7 cellular contexts compared by ENCODE assay signal in the genomic region with DNA sequence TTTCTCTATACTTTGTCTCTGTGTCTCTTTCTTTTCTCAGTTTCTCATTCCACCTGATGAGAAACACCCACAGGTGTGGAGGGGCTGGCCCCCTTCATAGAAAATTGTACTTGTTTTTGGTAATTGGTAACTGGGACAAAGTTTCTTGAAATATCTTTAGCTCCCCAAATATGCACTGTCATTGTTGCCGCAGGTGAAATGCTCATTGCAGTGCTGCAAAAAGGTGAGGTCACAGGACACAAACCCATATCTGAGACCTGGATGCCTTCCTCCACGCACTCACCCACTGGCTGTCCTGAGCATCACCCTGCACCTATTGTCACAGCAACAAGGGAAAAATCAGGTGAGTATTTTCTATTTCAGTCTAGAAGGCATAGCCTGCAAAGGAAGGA.
DNase-seq lines count a peak whose midpoint lies in the region; ATAC-seq, FAIRE-seq and TF ChIP-seq lines count a peak whose summit lies in the region.
"Not testable (repeated sequence)": the region's sequence is repeated elsewhere in the genome, so short reads cannot be mapped to it uniquely, and the experiment has no call there.

No MANE protein-coding gene starts in this region.

- intact Hi-C loops in Caco-2 (cut with micrococcal nuclease; ENCODE audit: unreplicated experiment) (loop anchor here (2.0 to 10.0 kb wide), 4 partner anchors 122 to 376 kb away; no protein-coding TSS in a partner anchor), HepG2 (cut with micrococcal nuclease; ENCODE audit: unreplicated experiment) (loop anchor here (10.0 kb wide), 1 partner anchor 378 kb away; the partner anchor contains the start of gene ZNF782)

- H3K36me3 ChIP-seq in Caco-2 (ENCODE audit: control insufficient read depth, insufficient read depth, low read length); HUES64 (ENCODE audit: insufficient read depth, low read length); WERI-Rb-1; endodermal cell (ENCODE audit: control insufficient read depth, insufficient read depth, low read length); HepG2 (replicated peaks in 1 of 2; ENCODE audit: control insufficient read depth in 1 of 2, insufficient read depth in 2 of 2, low read length in 2 of 2); trophoblast cell (ENCODE audit: control insufficient read depth in 1 of 2, insufficient read depth in 2 of 2, low read length in 2 of 2): not testable (repeated sequence)

- BruUV-seq in Caco-2 (replicated peaks; lab: Mats Ljungman, UMichigan): TSS peak; percentile 66
- BruUV-seq in HepG2 (replicated peaks; lab: Mats Ljungman, UMichigan): not testable (repeated sequence)

- H3K18ac ChIP-seq in H9 (ENCODE audit: insufficient read length, low read depth, low read length); trophoblast cell (ENCODE audit: low read length): not testable (repeated sequence)

- peak overlapping the region; percentile 71 for H3K4me3 Mint-ChIP-seq in Caco-2 (ENCODE audit: unreplicated experiment)
- peak overlapping the region in 1 of 2 experiments; percentile 65; a peak in 1 of 5 replicates for H3K4me3 Mint-ChIP-seq in H9
- H3K4me3 Mint-ChIP-seq in endodermal cell: peak overlapping the region; percentile 46

- CTCF ChIA-PET in Caco-2 (lab: Charles Lee); HepG2 (lab: Yijun Ruan, JAX; ENCODE audit: low intra/inter-chr PET ratio, low total read pairs): not testable (repeated sequence)

- H2BK12ac ChIP-seq in H9 (ENCODE audit: insufficient read length, low read depth, low read length); trophoblast cell (ENCODE audit: low read length): not testable (repeated sequence)

- H3K56ac ChIP-seq in H9 (ENCODE audit: insufficient read length, low read depth, low read length): not testable (repeated sequence)

- not testable (repeated sequence) for H3K23ac ChIP-seq in H9 (ENCODE audit: insufficient read length, low read depth, low read length); trophoblast cell (ENCODE audit: low read length)

- peaks cover 17% of the 10 kb centered on the region for H3K36me3 Mint-ChIP-seq in Caco-2 (ENCODE audit: insufficient read depth, unreplicated experiment)
- H3K36me3 Mint-ChIP-seq in H9 (ENCODE audit: insufficient read depth in 1 of 3, low read depth in 3 of 3): peaks cover 36 to 44% (median 42%) of the 10 kb centered on the region in 3 experiments
- peaks cover 35% of the 10 kb centered on the region for H3K36me3 Mint-ChIP-seq in endodermal cell (ENCODE audit: low read depth)

- H3K27me3 ChIP-seq in Caco-2 (replicated peaks; ENCODE audit: control insufficient read depth, insufficient read depth, low read length); H9 (ENCODE audit: insufficient read depth, low read length); HUES64 (ENCODE audit: insufficient read depth, low read length); WERI-Rb-1 (ENCODE audit: insufficient read depth, low read depth, severe bottlenecking); endodermal cell (ENCODE audit: control insufficient read depth, insufficient read depth, low read length, poor library complexity, severe bottlenecking); HepG2 (ENCODE audit: control insufficient read depth in 1 of 2, insufficient read depth in 2 of 2, low read length in 2 of 2); trophoblast cell (ENCODE audit: insufficient read depth, low read length): not testable (repeated sequence)

- not testable (repeated sequence) for TF ChIP-seq EP300 in HepG2 (IDR thresholded peaks at IDR 0.05; ENCODE audit: low read depth in 2 of 2, low read length in 2 of 2); HepG2 (CRISPR knock-in tag; IDR thresholded peaks at IDR 0.05; ENCODE audit: borderline replicate concordance)

- not testable (repeated sequence) for H4K12ac ChIP-seq in trophoblast cell (ENCODE audit: low read depth, low read length)

- not testable (repeated sequence) for H3K9ac ChIP-seq in H9 (ENCODE audit: extremely low read depth, insufficient read length, low read length); HUES64 (ENCODE audit: low read depth, low read length); HepG2 (ENCODE audit: insufficient read depth, low read depth, low read length); trophoblast cell (ENCODE audit: low read length)
- peak overlapping the region; percentile 22 for H3K9ac ChIP-seq in endodermal cell (ENCODE audit: extremely low read depth, low read length, poor library complexity, severe bottlenecking)

- TF ChIP-seq CTCF in Caco-2 (IDR thresholded peaks at IDR 0.05; ENCODE audit: insufficient read depth in 1 of 2, low read depth in 1 of 2, low read length in 1 of 2, severe bottlenecking in 1 of 2, unreplicated experiment in 1 of 2); H9 (conservative IDR thresholded peaks at IDR 0.05); WERI-Rb-1 (IDR thresholded peaks at IDR 0.05; ENCODE audit: low read depth, low read length); endodermal cell (conservative IDR thresholded peaks at IDR 0.05); HepG2 (CRISPR knock-in tag; IDR thresholded peaks at IDR 0.05): not testable (repeated sequence)

- H3K27ac ChIP-seq in H9 (ENCODE audit: insufficient read length, low read depth, low read length); endodermal cell (ENCODE audit: low read depth, low read length): not testable (repeated sequence)
- H3K27ac ChIP-seq in HUES64 (ENCODE audit: low read depth, low read length): peak overlapping the region; percentile 35; the same call in 1 of the 2 replicates
- H3K27ac ChIP-seq in WERI-Rb-1: peak overlapping the region; percentile 79
- H3K27ac ChIP-seq in HepG2 (ENCODE audit: extremely low read length, insufficient read depth, low read length): peak overlapping the region; percentile 44
- peak overlapping the region; percentile 25 for H3K27ac ChIP-seq in trophoblast cell (ENCODE audit: low read depth, low read length)

- H3K4me3 ChIP-seq in Caco-2 (ENCODE audit: low read depth, low read length) (peak overlapping the region; percentile 31), endodermal cell (ENCODE audit: low read length) (peak overlapping the region; percentile 59)
- H3K4me3 ChIP-seq in HUES64 (ENCODE audit: low read length); WERI-Rb-1 (ENCODE audit: low read depth, low read length); HepG2 (replicated peaks in 1 of 3; ENCODE audit: insufficient read depth in 1 of 3, low read depth in 2 of 3, low read length in 3 of 3); trophoblast cell (ENCODE audit: low read depth, low read length): not testable (repeated sequence)

- not testable (repeated sequence) for H4K20me1 ChIP-seq in H9 (ENCODE audit: control insufficient read depth, insufficient read depth, insufficient read length); HepG2 (ENCODE audit: insufficient read depth, low read length)

- H3K27ac Mint-ChIP-seq in Caco-2 (ENCODE audit: unreplicated experiment) (peak overlapping the region; percentile 96), H9 (peak overlapping the region in 2 of 3 experiments; percentile 81 to 94; a peak in 5 of 7 replicates), endodermal cell (peak overlapping the region; percentile 98)

- not testable (repeated sequence) for H3K14ac ChIP-seq in H9 (ENCODE audit: insufficient read depth, low read length); trophoblast cell (ENCODE audit: low read length)

- H3K27me3 Mint-ChIP-seq in Caco-2 (ENCODE audit: insufficient read depth, unreplicated experiment); H9 (ENCODE audit: low read depth); endodermal cell (ENCODE audit: insufficient read depth): not testable (repeated sequence)

- POLR2A ChIA-PET in Caco-2 (lab: Charles Lee); HepG2 (lab: Yijun Ruan, JAX): not testable (repeated sequence)

- H3T11ph ChIP-seq in H9 (ENCODE audit: low read length): not testable (repeated sequence)

- H3K79me2 ChIP-seq in H9 (ENCODE audit: insufficient read depth, low read length); trophoblast cell (ENCODE audit: control insufficient read depth, insufficient read depth, low read length, poor library complexity): not testable (repeated sequence)
- H3K79me2 ChIP-seq in HepG2 (ENCODE audit: insufficient read depth, low read length): peaks cover 13% of the 10 kb centered on the region

- H3K9me3 ChIP-seq in Caco-2; H9 (ENCODE audit: control insufficient read depth, low read depth, low read length); HUES64 (ENCODE audit: insufficient read depth, low read depth, low read length); WERI-Rb-1 (ENCODE audit: severe bottlenecking); endodermal cell (ENCODE audit: control insufficient read depth, low read length); trophoblast cell (ENCODE audit: insufficient read depth, low read depth, low read length): not testable (repeated sequence)
- H3K9me3 ChIP-seq in HepG2 (ENCODE audit: low read length): peaks cover 11% of the 10 kb centered on the region; the same call in 1 of the 2 replicates

- H3K9me3 Mint-ChIP-seq in Caco-2 (ENCODE audit: unreplicated experiment); endodermal cell: not testable (repeated sequence)
- peaks cover 18% of the 10 kb centered on the region in 2 experiments for H3K9me3 Mint-ChIP-seq in H9

- H4K91ac ChIP-seq in H9 (ENCODE audit: insufficient read length, low read depth, low read length); trophoblast cell (ENCODE audit: low read depth, low read length): not testable (repeated sequence)

- H2BK120ac ChIP-seq in H9 (ENCODE audit: low read depth, low read length, poor library complexity, severe bottlenecking); trophoblast cell (ENCODE audit: insufficient read depth, low read length, poor library complexity): not testable (repeated sequence)

- H3K4me1 ChIP-seq in Caco-2 (peaks cover 43% of the 10 kb centered on the region), HepG2 (ENCODE audit: insufficient read depth, low read length) (peaks cover 16% of the 10 kb centered on the region)
- H3K4me1 ChIP-seq in H9 (ENCODE audit: insufficient read depth, low read length); HUES64 (ENCODE audit: insufficient read depth, low read length); endodermal cell (ENCODE audit: control insufficient read depth, insufficient read depth, low read length); trophoblast cell (ENCODE audit: control insufficient read depth in 1 of 2, insufficient read depth in 2 of 2, low read length in 2 of 2): not testable (repeated sequence)

- in situ Hi-C loops in HepG2 (cut with HindIII; ENCODE audit: extremely low pct_ligation_motif_present, low pct_unique_long_range_greater_than_20kb): not testable (repeated sequence)

- H2AFZ ChIP-seq in H9 (ENCODE audit: low read length); HepG2 (ENCODE audit: low read length); trophoblast cell (ENCODE audit: insufficient read depth, low read length, poor library complexity): not testable (repeated sequence)

- not testable (repeated sequence) for TF ChIP-seq RAD21 in HepG2 (CRISPR knock-in tag; IDR thresholded peaks at IDR 0.05)

- not testable (repeated sequence) for H2BK5ac ChIP-seq in H9 (ENCODE audit: insufficient read length, low read length); trophoblast cell (ENCODE audit: low read depth, low read length, poor library complexity)

- not testable (repeated sequence) for H2BK20ac ChIP-seq in H9 (ENCODE audit: low read depth, low read length, poor library complexity, severe bottlenecking)

- H4K8ac ChIP-seq in H9 (replicated peaks; ENCODE audit: insufficient read length, low read depth, low read length): not testable (repeated sequence)
- peak overlapping the region; percentile 38 for H4K8ac ChIP-seq in trophoblast cell (ENCODE audit: low read depth, low read length)

- not testable (repeated sequence) for H4K5ac ChIP-seq in H9 (ENCODE audit: insufficient read length, low read depth, low read length)

- H3K79me1 ChIP-seq in H9 (ENCODE audit: insufficient read depth, low read depth, low read length, poor library complexity, severe bottlenecking); trophoblast cell (ENCODE audit: low read length): not testable (repeated sequence)

- H3K4me2 ChIP-seq in H9 (ENCODE audit: insufficient read depth, insufficient read length, low read length); HepG2 (ENCODE audit: low read depth, low read length); trophoblast cell (ENCODE audit: low read length): not testable (repeated sequence)

- ATAC-seq in HepG2: not testable (repeated sequence)

- not testable (repeated sequence) for TF ChIP-seq POLR2A in HepG2 (IDR thresholded peaks at IDR 0.05; ENCODE audit: insufficient read depth in 1 of 2, low read depth in 2 of 2, low read length in 2 of 2)

- no CpG with 5 or more reads among the region's 2 CpGs for WGBS in H9 (ENCODE audit: extremely low coverage, insufficient read length, low lambda C conversion rate)
- 97% methylated on average over 2 of the region's 2 CpGs for WGBS in HUES64
- 89 to 100% methylated on average over 1 to 2 of the region's 2 CpGs for WGBS in endodermal cell (ENCODE audit: insufficient coverage in 1 of 2, insufficient read length in 1 of 2), 2 experiments
- 97% methylated on average over 2 of the region's 2 CpGs for WGBS in HepG2 (ENCODE audit: low lambda C conversion rate)
- no CpG with 5 or more reads among the region's 2 CpGs for WGBS in trophoblast cell (ENCODE audit: extremely low coverage, insufficient coverage, insufficient read length)

- not testable (repeated sequence) for FAIRE-seq in HepG2 (lab: Jason Lieb, UNC)

- not testable (repeated sequence) for H2AK5ac ChIP-seq in H9 (ENCODE audit: insufficient read length, low read length); trophoblast cell (ENCODE audit: low read length)

- H3K4me1 Mint-ChIP-seq in Caco-2 (ENCODE audit: low read depth, unreplicated experiment) (peaks cover 28% of the 10 kb centered on the region), H9 (peaks cover 32 to 38% of the 10 kb centered on the region in 2 experiments), endodermal cell (peaks cover 27% of the 10 kb centered on the region)

- H3K23me2 ChIP-seq in H9 (ENCODE audit: insufficient read length, low read depth, low read length, poor library complexity, severe bottlenecking): not testable (repeated sequence)

- not testable (repeated sequence) for H2BK15ac ChIP-seq in H9 (ENCODE audit: low read depth, low read length)

- DNase-seq in Caco-2: peak; percentile 56 to 64
- DNase-seq in H9; WERI-Rb-1; endodermal cell; HepG2 (ENCODE audit: low spot score); trophoblast cell: not testable (repeated sequence)

- not testable (repeated sequence) for H3K4ac ChIP-seq in H9 (ENCODE audit: low read depth, low read length); trophoblast cell (ENCODE audit: low read depth, low read length)
